In genomic region chr12:112146123-112146522, GRCh38 we compare ENCODE assay signal across 27 cellular contexts.
"Had no signal": no experiment of that assay in that cellular context is flagged by ENCODE, and none has a peak within 500 bp of the region (broad histone marks: within the 10 kb centered on the region; RNA-seq: fewer than 3 reads in every experiment).

No MANE protein-coding gene starts in this region.

- FAIRE-seq: TTC549 had no signal

- DNase-seq: activated CD4-positive, alpha-beta T cell treated with anti-CD3 and anti-CD28 coated beads for 48 hours; activated CD4-positive, alpha-beta T cell treated with anti-CD3 and anti-CD28 coated beads, Interleukin-2, amount 50 U/mL, for 48 hours; activated gamma-delta T cell; cortex of kidney; effector memory CD8-positive, alpha-beta T cell; esophagus squamous epithelium; foreskin melanocyte; heart right ventricle; natural killer cell; occipital lobe; right cardiac atrium; SK-N-SH; stimulated activated CD4-positive, alpha-beta T cell treated with anti-CD3 and anti-CD28 coated beads, Interleukin-15, amount 100 ng/mL, for 24 hours; stimulated activated naive CD8-positive, alpha-beta T cell treated with anti-CD3 and anti-CD28 coated beads, Interleukin-15, Interleukin-2, amounts not matched to agents 100 U/mL and 50 U/mL, for 24 hours; SW 1271; T-helper 9 cell; upper lobe of right lung had no signal

- H3K9me3 Mint-ChIP-seq: brain; effector memory CD8-positive, alpha-beta T cell; natural killer cell; neural progenitor cell; T-helper 1 cell treated with Interleukin-12 subunit alpha and Interleukin-12 subunit beta and Interleukin-4 antibody, amounts not matched to agents 30 μg/mL and 1 μg/mL, for 36 hours had no signal

- H3K27me3 ChIP-seq: ascending aorta, cardiac muscle cell, esophagus squamous epithelium, heart right ventricle, neural progenitor cell, upper lobe of right lung had no signal

- H3K9me3 ChIP-seq: ascending aorta, esophagus squamous epithelium, heart right ventricle, SK-N-SH, thoracic aorta, upper lobe of right lung had no signal

- H3K36me3 Mint-ChIP-seq: activated naive CD8-positive, alpha-beta T cell had no signal

- H3K4me1 ChIP-seq: ascending aorta, neural progenitor cell, upper lobe of right lung had no signal

- H3K4me3 Mint-ChIP-seq: activated naive CD8-positive, alpha-beta T cell; brain; effector memory CD8-positive, alpha-beta T cell; natural killer cell; neural progenitor cell; T-helper 1 cell treated with Interleukin-12 subunit alpha and Interleukin-12 subunit beta and Interleukin-4 antibody, amounts not matched to agents 30 μg/mL and 1 μg/mL, for 36 hours had no signal

- H3K4me1 Mint-ChIP-seq: brain, natural killer cell, neural progenitor cell had no signal

- H3K4me3 ChIP-seq: ascending aorta, cardiac muscle cell, esophagus squamous epithelium, heart right ventricle, neural progenitor cell, thoracic aorta, upper lobe of right lung had no signal

- H3K27me3 Mint-ChIP-seq: activated naive CD8-positive, alpha-beta T cell; brain; effector memory CD8-positive, alpha-beta T cell had no signal

- H3K27ac ChIP-seq: ascending aorta, cardiac muscle cell, esophagus squamous epithelium, heart right ventricle, neural progenitor cell, thoracic aorta, upper lobe of right lung, VCaP had no signal

- H3K9ac ChIP-seq: neural progenitor cell, SK-N-SH had no signal

- ATAC-seq: activated CD4-positive, CD25-positive, alpha-beta regulatory T cell treated with anti-CD3 and anti-CD28 coated beads, Interleukin-2, amount 50 U/mL, for 24 hours; effector memory CD8-positive, alpha-beta T cell; heart right ventricle; natural killer cell; right cardiac atrium; stimulated activated naive CD8-positive, alpha-beta T cell treated with anti-CD3 and anti-CD28 coated beads, Interleukin-15, Interleukin-2, amounts not matched to agents 100 U/mL and 50 U/mL, for 24 hours; upper lobe of right lung had no signal

- H3K27ac Mint-ChIP-seq: neural progenitor cell; T-helper 1 cell treated with Interleukin-12 subunit alpha and Interleukin-12 subunit beta and Interleukin-4 antibody, amounts not matched to agents 30 μg/mL and 1 μg/mL, for 36 hours had no signal

- H3K36me3 ChIP-seq: neural progenitor cell had no signal
